Comparison of ENCODE assay signal across 9 cellular contexts in genomic region chr19:18464646-18465045, GRCh38. TPM values are rescaled to one million over a fixed set of nuclear protein-coding genes. Genes with fewer than 3 reads are reported as not detected.
DNase-seq lines count a peak whose midpoint lies in the region; ATAC-seq, FAIRE-seq and TF ChIP-seq lines count a peak whose summit lies in the region.
"Had no signal": no experiment of that assay in that cellular context is flagged by ENCODE, and none has a peak within 500 bp of the region (broad histone marks: within the 10 kb centered on the region; RNA-seq: fewer than 3 reads in every experiment).

No MANE protein-coding gene starts in this region.

- TF ChIP-seq CTCF in omental fat pad (IDR thresholded peaks at IDR 0.05) = no peak

- H4K91ac ChIP-seq in neuronal stem cell (ENCODE audit: low read depth, low read length, poor library complexity) = no peak overlapping the region

- no peak overlapping the region for H4K8ac ChIP-seq in neuronal stem cell (ENCODE audit: low read depth, low read length)

- ATAC-seq in omental fat pad (ENCODE audit: low FRiP score) (no peak), GM21360 (IDR thresholded peaks at IDR 0.05; ENCODE audit: unreplicated experiment) (no peak), GM18511 (IDR thresholded peaks at IDR 0.05; ENCODE audit: unreplicated experiment) (no peak)

- H3K9me3 ChIP-seq in BLaER1 (no peaks in the 10 kb centered on the region), neuronal stem cell (replicated peaks in 1 of 2; ENCODE audit: control insufficient read depth in 2 of 2, insufficient read depth in 1 of 2, low read depth in 1 of 2, low read length in 2 of 2) (no peaks in the 10 kb centered on the region)

- no peak overlapping the region for H2AFZ ChIP-seq in neuronal stem cell (ENCODE audit: low read length)

- H3K36me3 ChIP-seq in BLaER1 (peaks cover 58% of the 10 kb centered on the region), neuronal stem cell (replicated peaks in 1 of 2; ENCODE audit: control insufficient read depth in 2 of 2, insufficient read depth in 2 of 2, low read length in 2 of 2) (peaks cover 18 to 23% of the 10 kb centered on the region in 2 donors)

- H3K27me3 ChIP-seq in BLaER1 = no peaks in the 10 kb centered on the region
- no peaks in the 10 kb centered on the region for H3K27me3 ChIP-seq in neuronal stem cell (ENCODE audit: control insufficient read depth in 3 of 3, insufficient read depth in 3 of 3, low read depth in 1 of 3, low read length in 3 of 3)

- peak overlapping the region; percentile 22 for H3K23ac ChIP-seq in neuronal stem cell (ENCODE audit: low read depth, low read length, poor library complexity)

- no peak overlapping the region for H3K4ac ChIP-seq in neuronal stem cell (ENCODE audit: low read length)

- no peak overlapping the region for H2BK15ac ChIP-seq in neuronal stem cell (ENCODE audit: low read length)

- H3K79me1 ChIP-seq in neuronal stem cell (ENCODE audit: low read depth, low read length) = peaks cover 3% of the 10 kb centered on the region

- H3K14ac ChIP-seq in neuronal stem cell (ENCODE audit: low read length) = no peak overlapping the region

- no peak overlapping the region for H2BK5ac ChIP-seq in neuronal stem cell (ENCODE audit: low read length)

- H2BK12ac ChIP-seq in neuronal stem cell (ENCODE audit: low read length) = no peak overlapping the region

- peak; percentile 21 for FAIRE-seq in endometrium (lab: Jason Lieb, UNC)
- FAIRE-seq: GM18507 had no signal

- no CpG with 5 or more reads among the region's 8 CpGs for WGBS in neuronal stem cell (ENCODE audit: extremely low coverage in 2 of 2, insufficient read length in 2 of 2, insufficient replicate concordance in 1 of 2), 2 donors

- H3K27ac ChIP-seq in BLaER1 (peak overlapping the region; percentile 74), neuronal stem cell (replicated peaks; ENCODE audit: low read length) (no peak overlapping the region)

- no peak overlapping the region for H2BK120ac ChIP-seq in neuronal stem cell (ENCODE audit: low read depth, low read length)

- DNase-seq in NCI-H2196 (lab: John Stamatoyannopoulos, UW; ENCODE audit: unreplicated experiment) (peak; percentile 92), neuronal stem cell (ENCODE audit: low spot score) (no peak), 8988T (no peak), omental fat pad (ENCODE audit: low spot score) (no peak)

- H3K4me1 ChIP-seq in BLaER1 (peaks cover 71% of the 10 kb centered on the region), neuronal stem cell (ENCODE audit: control insufficient read depth in 2 of 2, insufficient read depth in 1 of 2, low read depth in 1 of 2, low read length in 2 of 2) (peaks cover 2 to 7% of the 10 kb centered on the region in 2 donors)

- no peak overlapping the region for H2AK5ac ChIP-seq in neuronal stem cell (ENCODE audit: low read depth, low read length)

- peaks cover 87% of the 10 kb centered on the region for H4K20me1 ChIP-seq in BLaER1

- no peak overlapping the region for H3K18ac ChIP-seq in neuronal stem cell (ENCODE audit: low read length)

- H3K4me2 ChIP-seq in BLaER1 (peak overlapping the region; percentile 71), neuronal stem cell (ENCODE audit: insufficient read depth, low read length, poor library complexity, severe bottlenecking) (no peak overlapping the region)

- H3K9ac ChIP-seq in BLaER1 = peak overlapping the region; percentile 61
- H3K9ac ChIP-seq in neuronal stem cell (ENCODE audit: low read depth, low read length, poor library complexity) = peak overlapping the region; percentile 45

- H3K4me3 ChIP-seq in BLaER1 = no peak overlapping the region
- no peak overlapping the region for H3K4me3 ChIP-seq in neuronal stem cell (ENCODE audit: low read length in 2 of 2)

RNA-seq across cellular contexts. Expression of gene ISYNA1, which starts 26.7 kb away (rescaled TPM):
- polyA plus RNA-seq in neuronal stem cell (2013, experiment 1 of 2) = 318 TPM
- polyA plus RNA-seq in neuronal stem cell (2013, experiment 2 of 2) = 304 TPM
- total RNA-seq in omental fat pad = 10 to 100 TPM; 20.0 to 36.7 (median 29.8) TPM

RNA-seq across cellular contexts. Expression of gene SSBP4, which starts 45.4 kb away (rescaled TPM):
- 66.8 TPM for polyA plus RNA-seq in neuronal stem cell (2013, experiment 1 of 2)
- polyA plus RNA-seq in neuronal stem cell (2013, experiment 2 of 2) = 64.3 TPM
- 10 to 100 TPM; 29.9 to 62.9 (median 43.7) TPM for total RNA-seq in omental fat pad

RNA-seq across cellular contexts. Expression of gene ELL, which starts 57.2 kb away (rescaled TPM):
- polyA plus RNA-seq in neuronal stem cell (2013, experiment 1 of 2) = 5.2 TPM
- 5.2 TPM for polyA plus RNA-seq in neuronal stem cell (2013, experiment 2 of 2)
- total RNA-seq in omental fat pad = 10 to 100 TPM; 18.1 to 43.1 (median 24.8) TPM
